Comparison of ENCODE assay signal across 11 cellular contexts in the genomic region with DNA sequence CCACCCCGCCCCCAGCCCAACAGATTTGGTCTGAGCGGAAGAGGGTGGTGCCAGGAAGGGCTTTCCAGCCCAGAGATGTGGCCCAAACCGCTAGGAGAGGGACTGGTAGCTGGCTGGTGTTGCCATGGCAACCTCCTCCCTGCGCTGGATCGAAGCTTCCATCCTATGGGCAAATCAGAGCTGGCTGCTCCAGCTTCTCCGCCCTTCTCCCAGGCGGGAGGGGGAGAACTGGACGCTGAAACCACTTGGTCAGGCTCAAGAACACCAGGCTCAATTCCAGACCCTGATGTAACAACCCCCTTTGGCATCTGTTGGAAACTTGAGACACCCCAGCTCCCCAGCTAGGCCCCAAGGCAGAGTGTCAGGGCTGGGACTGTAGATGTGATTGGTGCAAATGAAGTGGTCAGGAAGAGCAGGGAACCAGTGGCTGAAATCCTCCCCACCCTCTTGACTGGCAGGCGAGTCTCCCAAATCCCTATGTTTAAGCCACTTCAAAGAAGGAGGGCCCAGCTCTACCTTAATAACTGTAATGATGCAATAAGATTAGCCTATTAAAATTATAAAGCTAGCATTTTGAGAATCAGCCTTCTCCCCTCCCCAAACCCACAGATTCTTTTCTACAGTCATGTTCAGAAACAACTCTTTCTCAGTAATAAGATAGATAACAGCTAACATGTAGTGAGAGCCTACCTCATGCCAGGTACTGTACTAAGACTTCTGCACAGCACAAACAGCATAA. TPM values are rescaled to one million over a fixed set of nuclear protein-coding genes. Genes with fewer than 3 reads are reported as not detected.
A peak's percentile ranks its signal among the peaks of the same experiment; 100 is the strongest.
DNase-seq lines count a peak whose midpoint lies in the region; ATAC-seq, FAIRE-seq and TF ChIP-seq lines count a peak whose summit lies in the region.
"Had no signal": no experiment of that assay in that cellular context is flagged by ENCODE, and none has a peak within 500 bp of the region (broad histone marks: within the 10 kb centered on the region; RNA-seq: fewer than 3 reads in every experiment).

No MANE protein-coding gene starts in this region.

- H3K36me3 ChIP-seq in left ventricle myocardium inferior = no peaks in the 10 kb centered on the region
- H3K36me3 ChIP-seq in astrocyte (ENCODE audit: insufficient read depth, low read length) = no peaks in the 10 kb centered on the region
- H3K36me3 ChIP-seq in aorta (ENCODE audit: control insufficient read depth in 1 of 2, insufficient read depth in 2 of 2, low read length in 1 of 2) = no peaks in the 10 kb centered on the region
- H3K36me3 ChIP-seq: BLaER1 had no signal

- H2AFZ ChIP-seq in astrocyte (ENCODE audit: low read depth, low read length) = no peak overlapping the region

- intact Hi-C loops in Right ventricle myocardium superior (cut with DNase I) (no loop called here), left ventricle myocardium inferior (cut with micrococcal nuclease) (no loop called here), aorta (cut with DNase I) (no loop called here)

- H3K4me3 ChIP-seq in left ventricle myocardium inferior = no peak overlapping the region
- no peak overlapping the region for H3K4me3 ChIP-seq in astrocyte (ENCODE audit: insufficient read depth, low read depth, low read length)
- no peak overlapping the region for H3K4me3 ChIP-seq in aorta (ENCODE audit: low read length in 2 of 2)
- H3K4me3 ChIP-seq: BLaER1 had no signal

- TF ChIP-seq CTCF in left ventricle myocardium inferior (IDR thresholded peaks at IDR 0.05; ENCODE audit: borderline replicate concordance) = no peak
- TF ChIP-seq CTCF in astrocyte (IDR thresholded peaks at IDR 0.05; ENCODE audit: insufficient read depth, low read depth, low read length) = no peak

- no peak for FAIRE-seq in astrocyte (lab: Jason Lieb, UNC)

- H3K9ac ChIP-seq in astrocyte (ENCODE audit: low read length) = no peak overlapping the region
- H3K9ac ChIP-seq: BLaER1, KMS-11 had no signal

- H3K4me3 Mint-ChIP-seq in astrocyte (ENCODE audit: unreplicated experiment) = no peak overlapping the region
- H3K4me3 Mint-ChIP-seq in activated naive CD8-positive, alpha-beta T cell treated with anti-CD3 and anti-CD28 coated beads, Interleukin-2, amount 50 U/mL, for 24 hours = no peak overlapping the region
- H3K4me3 Mint-ChIP-seq in naive thymus-derived CD8-positive, alpha-beta T cell = no peak overlapping the region
- H3K4me3 Mint-ChIP-seq: T-helper 2 cell treated with Interferon-gamma antibody and Interleukin-4, amounts not matched to agents 5 μg/mL and 100 μg/mL, for 36 hours had no signal

- no peaks in the 10 kb centered on the region for H3K79me2 ChIP-seq in astrocyte (ENCODE audit: insufficient read depth, low read length)

- peaks cover 3% of the 10 kb centered on the region for H4K20me1 ChIP-seq in astrocyte (ENCODE audit: insufficient read depth, low read length)
- H4K20me1 ChIP-seq: BLaER1 had no signal

- peaks cover 73% of the 10 kb centered on the region for H3K27me3 Mint-ChIP-seq in astrocyte (ENCODE audit: low read depth, unreplicated experiment)
- H3K27me3 Mint-ChIP-seq in activated naive CD8-positive, alpha-beta T cell treated with anti-CD3 and anti-CD28 coated beads, Interleukin-2, amount 50 U/mL, for 24 hours = peaks cover 50% of the 10 kb centered on the region
- H3K27me3 Mint-ChIP-seq in naive thymus-derived CD8-positive, alpha-beta T cell = peaks cover 33 to 56% (median 49%) of the 10 kb centered on the region in 5 donors

- peaks cover 7% of the 10 kb centered on the region for H3K4me1 ChIP-seq in left ventricle myocardium inferior
- no peaks in the 10 kb centered on the region for H3K4me1 ChIP-seq in astrocyte (ENCODE audit: insufficient read depth, low read length)
- no peaks in the 10 kb centered on the region for H3K4me1 ChIP-seq in aorta (ENCODE audit: control insufficient read depth in 1 of 2, insufficient read depth in 2 of 2, low read length in 2 of 2)

- peaks cover 3% of the 10 kb centered on the region for H3K36me3 Mint-ChIP-seq in astrocyte (ENCODE audit: low read depth, unreplicated experiment)
- no peaks in the 10 kb centered on the region for H3K36me3 Mint-ChIP-seq in activated naive CD8-positive, alpha-beta T cell treated with anti-CD3 and anti-CD28 coated beads, Interleukin-2, amount 50 U/mL, for 24 hours (ENCODE audit: low read depth)
- peaks cover 0 to 3% (median 3%) of the 10 kb centered on the region in 3 donors for H3K36me3 Mint-ChIP-seq in naive thymus-derived CD8-positive, alpha-beta T cell

- no peak overlapping the region for H3K27ac Mint-ChIP-seq in astrocyte (ENCODE audit: unreplicated experiment)
- H3K27ac Mint-ChIP-seq in activated naive CD8-positive, alpha-beta T cell treated with anti-CD3 and anti-CD28 coated beads, Interleukin-2, amount 50 U/mL, for 24 hours = no peak overlapping the region
- no peak overlapping the region for H3K27ac Mint-ChIP-seq in naive thymus-derived CD8-positive, alpha-beta T cell
- H3K27ac Mint-ChIP-seq: T-helper 2 cell treated with Interferon-gamma antibody and Interleukin-4, amounts not matched to agents 5 μg/mL and 100 μg/mL, for 36 hours had no signal

- H3K27ac ChIP-seq in left ventricle myocardium inferior (replicated peaks) (no peak overlapping the region), astrocyte (ENCODE audit: low read depth, low read length) (no peak overlapping the region), aorta (ENCODE audit: low read depth in 1 of 2, low read length in 2 of 2) (no peak overlapping the region)
- H3K27ac ChIP-seq: BLaER1, KMS-11 had no signal

- H3K27me3 ChIP-seq in left ventricle myocardium inferior (ENCODE audit: low read depth) = peaks cover 76% of the 10 kb centered on the region
- H3K27me3 ChIP-seq in astrocyte (ENCODE audit: insufficient read depth, low read length) = peaks cover 57% of the 10 kb centered on the region
- H3K27me3 ChIP-seq in aorta (ENCODE audit: control insufficient read depth in 1 of 2, insufficient read depth in 2 of 2, low read length in 1 of 2) = no peaks in the 10 kb centered on the region

- WGBS in aorta, 2 donors = 10 to 16% methylated on average over 9 of the region's 9 CpGs

- POLR2A ChIA-PET in naive thymus-derived CD8-positive, alpha-beta T cell (lab: Charles Lee) = no interaction called here

- DNase-seq in Right ventricle myocardium superior = peak; percentile 71
- DNase-seq in left ventricle myocardium inferior = no peak
- DNase-seq in astrocyte (ENCODE audit: low read depth) = peak; percentile 19
- DNase-seq in left kidney (ENCODE audit: low read depth, low spot score) = peak; percentile 93
- DNase-seq in aorta = peak; percentile 82 to 84
- DNase-seq in activated naive CD8-positive, alpha-beta T cell treated with anti-CD3 and anti-CD28 coated beads, Interleukin-2, amount 50 U/mL, for 24 hours = no peak
- no peak for DNase-seq in SHP77 treated with DMSO at 0.1 percent for 48 hours (lab: John Stamatoyannopoulos, UW)
- no peak for DNase-seq in naive thymus-derived CD8-positive, alpha-beta T cell

- H3K4me1 Mint-ChIP-seq in astrocyte (ENCODE audit: low read depth, unreplicated experiment) = no peaks in the 10 kb centered on the region
- peaks cover 5% of the 10 kb centered on the region for H3K4me1 Mint-ChIP-seq in activated naive CD8-positive, alpha-beta T cell treated with anti-CD3 and anti-CD28 coated beads, Interleukin-2, amount 50 U/mL, for 24 hours
- H3K4me1 Mint-ChIP-seq in naive thymus-derived CD8-positive, alpha-beta T cell = peaks cover 7 to 16% (median 11%) of the 10 kb centered on the region in 4 donors

- H3K4me2 ChIP-seq in astrocyte (ENCODE audit: low read length) = no peak overlapping the region
- H3K4me2 ChIP-seq: BLaER1, KMS-11 had no signal

- ATAC-seq in Right ventricle myocardium superior (ENCODE audit: poor library complexity) (peak; percentile 43), aorta (ENCODE audit: low FRiP score) (peak; percentile 72)
- ATAC-seq in activated naive CD8-positive, alpha-beta T cell treated with anti-CD3 and anti-CD28 coated beads, Interleukin-2, amount 50 U/mL, for 24 hours = no peak
- no peak for ATAC-seq in naive thymus-derived CD8-positive, alpha-beta T cell

- H3K9me3 ChIP-seq in left ventricle myocardium inferior (replicated peaks) (no peaks in the 10 kb centered on the region), astrocyte (ENCODE audit: insufficient read depth, low read depth, low read length) (no peaks in the 10 kb centered on the region), aorta (ENCODE audit: control insufficient read depth, low read length) (no peaks in the 10 kb centered on the region)

- peaks cover 7% of the 10 kb centered on the region for H3K9me3 Mint-ChIP-seq in astrocyte (ENCODE audit: unreplicated experiment)
- no peaks in the 10 kb centered on the region for H3K9me3 Mint-ChIP-seq in activated naive CD8-positive, alpha-beta T cell treated with anti-CD3 and anti-CD28 coated beads, Interleukin-2, amount 50 U/mL, for 24 hours
- H3K9me3 Mint-ChIP-seq in naive thymus-derived CD8-positive, alpha-beta T cell = peaks cover 0 to 2% (median 0%) of the 10 kb centered on the region in 9 donors
- H3K9me3 Mint-ChIP-seq: T-helper 2 cell treated with Interferon-gamma antibody and Interleukin-4, amounts not matched to agents 5 μg/mL and 100 μg/mL, for 36 hours had no signal

RNA-seq across cellular contexts. Expression of a gene that starts 4.2 kb away (rescaled TPM):
- total RNA-seq in Right ventricle myocardium superior = 0.13 TPM
- total RNA-seq in left ventricle myocardium inferior = 0.11 TPM
- total RNA-seq in astrocyte = 0.48 and 0.53 TPM in 2 replicates
- 10 to 100 TPM in 1 of 2 donors, 1 to 10 TPM in 1; 2.8 to 16.6 TPM for total RNA-seq in aorta
- 1 to 10 TPM in 1 of 2 donors, under 1 TPM in 1; 0.46 to 2.3 TPM for polyA plus RNA-seq in aorta
- not detected for total RNA-seq in naive thymus-derived CD8-positive, alpha-beta T cell
- not detected for polyA plus RNA-seq in naive thymus-derived CD8-positive, alpha-beta T cell

Comparison
In these comparisons a context has a peak if more than half of its experiments do, and no peak if none do; other contexts are left out.
1. DNase-seq: peak in Right ventricle myocardium superior (single experiment), astrocyte (single experiment), left kidney (single experiment) and aorta (2 of 2); none in left ventricle myocardium inferior (single experiment), activated naive CD8-positive, alpha-beta T cell treated with anti-CD3 and anti-CD28 coated beads, Interleukin-2, amount 50 U/mL, for 24 hours (single experiment), SHP77 treated with DMSO at 0.1 percent for 48 hours (single experiment) and naive thymus-derived CD8-positive, alpha-beta T cell (0 of 10).
2. ATAC-seq: peak in Right ventricle myocardium superior (single experiment) and aorta (single experiment); none in activated naive CD8-positive, alpha-beta T cell treated with anti-CD3 and anti-CD28 coated beads, Interleukin-2, amount 50 U/mL, for 24 hours (single experiment) and naive thymus-derived CD8-positive, alpha-beta T cell (0 of 2).